ENCODE assay signal across 8 cellular contexts in the genomic region with DNA sequence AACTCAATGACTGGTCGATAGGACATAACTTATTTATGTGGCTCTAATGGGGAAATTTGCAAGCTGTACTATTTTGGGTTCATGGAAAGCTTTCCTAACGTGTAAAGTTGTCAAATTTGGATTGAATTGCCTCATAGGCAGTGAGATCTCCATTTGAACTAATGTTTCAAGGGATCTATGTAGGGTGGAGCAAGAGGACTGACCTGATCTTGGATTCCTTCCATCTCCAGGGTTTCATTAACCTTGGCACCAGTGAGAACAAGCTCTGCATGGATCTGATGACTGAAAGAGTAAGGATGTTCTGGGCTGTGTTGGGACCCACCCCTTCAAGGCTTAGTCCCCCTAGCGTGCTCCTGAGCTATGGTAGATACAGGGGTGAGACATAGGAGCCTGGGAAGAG. TPM values are rescaled to one million over a fixed set of nuclear protein-coding genes. Genes with fewer than 3 reads are reported as not detected.
"Had no signal": no experiment of that assay in that cellular context is flagged by ENCODE, and none has a peak within 500 bp of the region (broad histone marks: within the 10 kb centered on the region; RNA-seq: fewer than 3 reads in every experiment).

No MANE protein-coding gene starts in this region.

- DNase-seq: GM23248, GOT3, H7, HCEC 1CT, IMR-90 had no signal

- H2AFZ ChIP-seq: GM23248 had no signal

- ATAC-seq: K562 had no signal

- H3K27ac ChIP-seq: GM23248 had no signal

- H3K4me3 ChIP-seq: GM23248, K562 had no signal

RNA-seq across cellular contexts. Expression of a gene that starts 2.1 kb away (rescaled TPM):
- total RNA-seq: GM23248, H4, H7, HT-29, IMR-90, K562 had no signal
